Comparison of ENCODE assay signal across 9 cellular contexts in the genomic region with DNA sequence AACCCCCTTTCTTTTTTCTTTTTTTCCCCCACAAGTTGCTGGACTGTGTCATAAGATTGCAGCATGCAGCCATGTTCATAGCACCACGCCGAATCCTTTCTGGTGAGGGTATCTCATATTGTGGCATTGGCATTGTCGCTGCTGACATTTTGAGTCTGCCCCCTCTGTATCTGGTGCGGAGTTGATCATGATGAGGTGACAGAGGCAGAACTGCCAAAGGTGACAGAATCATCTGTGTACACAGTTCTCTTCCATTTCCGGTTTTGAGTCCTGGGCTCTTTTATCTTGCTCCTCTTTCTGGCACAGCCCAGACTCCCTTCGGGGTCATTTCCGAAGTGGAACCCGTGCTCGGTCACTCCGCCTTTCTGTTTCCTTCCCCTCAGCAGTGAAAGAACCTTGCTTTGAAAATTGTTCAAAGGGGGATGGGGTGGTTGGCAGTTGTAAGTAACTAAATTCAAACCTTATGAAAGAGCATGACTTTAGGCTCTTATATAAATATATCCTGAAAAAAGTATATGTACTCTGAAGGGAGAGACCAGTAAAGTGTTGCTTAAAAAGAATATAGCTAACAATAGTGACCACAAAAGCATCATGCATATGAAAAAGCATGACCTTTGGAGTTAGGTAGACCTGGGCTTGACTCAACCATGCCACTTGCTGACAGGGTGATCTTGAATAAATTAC. TPM values are rescaled to one million over a fixed set of nuclear protein-coding genes. Genes with fewer than 3 reads are reported as not detected.
DNase-seq lines count a peak whose midpoint lies in the region; ATAC-seq and TF ChIP-seq lines count a peak whose summit lies in the region.
"Had no signal": no experiment of that assay in that cellular context is flagged by ENCODE, and none has a peak within 500 bp of the region (broad histone marks: within the 10 kb centered on the region; RNA-seq: fewer than 3 reads in every experiment).

No MANE protein-coding gene starts in this region.

- no peak overlapping the region for H3K9ac ChIP-seq in mesendoderm (ENCODE audit: low read length)
- no peak overlapping the region for H3K9ac ChIP-seq in mammary epithelial cell (ENCODE audit: insufficient read depth, low read length)

- H4K8ac ChIP-seq in mesendoderm (ENCODE audit: low read depth, low read length) = peak overlapping the region; percentile 76

- ATAC-seq in GM19043 (IDR thresholded peaks at IDR 0.05; ENCODE audit: low read depth, unreplicated experiment) = peak; percentile 93
- ATAC-seq in HG03066 (IDR thresholded peaks at IDR 0.05; ENCODE audit: low read depth, unreplicated experiment) = peak; percentile 91
- ATAC-seq in SK-N-SH treated with all-trans-retinoic acid at 6 μM for 48 hours = no peak

- H2BK5ac ChIP-seq in mesendoderm (ENCODE audit: low read length) = no peak overlapping the region

- peak overlapping the region; percentile 10 for H3K56ac ChIP-seq in mesendoderm (ENCODE audit: low read length)

- H2AFZ ChIP-seq in mammary epithelial cell (ENCODE audit: low read depth, low read length) = no peak overlapping the region

- no peak for TF ChIP-seq CTCF in mammary epithelial cell (conservative IDR thresholded peaks at IDR 0.05 in 1 of 2, IDR thresholded peaks at IDR 0.05 in 1 of 2; ENCODE audit: extremely low read depth in 1 of 2, insufficient read depth in 1 of 2, low read depth in 1 of 2, low read length in 2 of 2)

- DNase-seq in activated T-cell treated with anti-CD3 and anti-CD28 coated beads for 48 hours (ENCODE audit: low read depth) (peak; percentile 10), mesendoderm (no peak), AG08395 (ENCODE audit: low spot score) (no peak), NCI-H1694 treated with DMSO at 0.1 percent for 48 hours (lab: John Stamatoyannopoulos, UW) (no peak), mammary epithelial cell (no peak)

- H3K4ac ChIP-seq in mesendoderm (ENCODE audit: low read depth, low read length) = no peak overlapping the region

- H3K4me1 ChIP-seq in mesendoderm (ENCODE audit: control insufficient read depth, low read depth, low read length) = peaks cover 9% of the 10 kb centered on the region
- no peaks in the 10 kb centered on the region for H3K4me1 ChIP-seq in mammary epithelial cell (ENCODE audit: insufficient read depth, low read length)

- no peak overlapping the region for H3K23ac ChIP-seq in mesendoderm (ENCODE audit: low read length)

- no peaks in the 10 kb centered on the region for H3K79me1 ChIP-seq in mesendoderm (ENCODE audit: low read length)

- no peaks in the 10 kb centered on the region for H3K9me3 ChIP-seq in mammary epithelial cell (replicated peaks; ENCODE audit: insufficient read depth, low read length)

- H3K27ac ChIP-seq in mesendoderm (ENCODE audit: low read depth, low read length) = no peak overlapping the region
- no peak overlapping the region for H3K27ac ChIP-seq in mammary epithelial cell (ENCODE audit: insufficient read depth, low read depth, low read length)
- H3K27ac ChIP-seq: cardiac muscle cell had no signal

- in situ Hi-C loops in mammary epithelial cell (cut with MboI; ENCODE audit: low sequenced_read_pairs in 2 of 2) = no loop called here

- CTCF ChIA-PET in mammary epithelial cell (lab: Charles Lee; ENCODE audit: low non-redundant PET) = no interaction called here

- no CpG with 5 or more reads among the region's 10 CpGs for WGBS in mesendoderm (ENCODE audit: extremely low coverage, insufficient coverage, low lambda C conversion rate)
- 79% methylated on average over 9 of the region's 10 CpGs for WGBS in mammary epithelial cell (ENCODE audit: low coverage, missing lambda C conversion rate)

- H2BK120ac ChIP-seq in mesendoderm (ENCODE audit: low read depth, low read length) = no peak overlapping the region

- intact Hi-C loops in mammary epithelial cell (cut with micrococcal nuclease) = no loop called here

- no peak overlapping the region for H2AK5ac ChIP-seq in mesendoderm (ENCODE audit: low read length)

- no TSS peak for BruUV-seq in mammary epithelial cell (replicated peaks; lab: Mats Ljungman, UMichigan)

- dilution Hi-C loops in mammary epithelial cell (cut with HindIII; ENCODE audit: low sequenced_read_pairs) = no loop called here

- H3K18ac ChIP-seq in mesendoderm (ENCODE audit: low read length) = peak overlapping the region; percentile 83

- H3K4me3 ChIP-seq in mesendoderm (ENCODE audit: low read length) (no peak overlapping the region), mammary epithelial cell (replicated peaks in 1 of 3; ENCODE audit: insufficient read depth in 1 of 3, low read depth in 2 of 3, low read length in 3 of 3) (no peak overlapping the region)
- H3K4me3 ChIP-seq: cardiac muscle cell had no signal

- no peak overlapping the region for H2BK15ac ChIP-seq in mesendoderm (replicated peaks; ENCODE audit: low read depth)

- no peaks in the 10 kb centered on the region for H3K27me3 ChIP-seq in mesendoderm (ENCODE audit: insufficient read depth, low read length, poor library complexity)
- no peaks in the 10 kb centered on the region for H3K27me3 ChIP-seq in mammary epithelial cell (ENCODE audit: insufficient read depth, low read length)
- H3K27me3 ChIP-seq: cardiac muscle cell had no signal

- H4K5ac ChIP-seq in mesendoderm (ENCODE audit: low read length) = no peak overlapping the region

- H3K36me3 ChIP-seq in mesendoderm (ENCODE audit: control insufficient read depth, insufficient read depth, low read length) = no peaks in the 10 kb centered on the region
- H3K36me3 ChIP-seq in mammary epithelial cell (ENCODE audit: insufficient read depth, low read length) = no peaks in the 10 kb centered on the region
- H3K36me3 ChIP-seq: cardiac muscle cell had no signal

- no peaks in the 10 kb centered on the region for H4K20me1 ChIP-seq in mammary epithelial cell (ENCODE audit: insufficient read depth, low read length)

- H3K4me2 ChIP-seq in mesendoderm (ENCODE audit: low read length) = no peak overlapping the region
- no peak overlapping the region for H3K4me2 ChIP-seq in mammary epithelial cell (ENCODE audit: insufficient read depth, low read depth, low read length)

- H3K79me2 ChIP-seq in mesendoderm (ENCODE audit: control insufficient read depth, insufficient read depth, low read length) (no peaks in the 10 kb centered on the region), mammary epithelial cell (ENCODE audit: insufficient read depth, low read length) (no peaks in the 10 kb centered on the region)

TF ChIP-seq in SK-N-SH treated with all-trans-retinoic acid at 6 μM for 48 hours, 23 proteins besides CTCF, POLR2A, EP300 and RAD21 (continues in another document):
- TF ChIP-seq ZC3H10 (CRISPR knock-in tag; IDR thresholded peaks at IDR 0.05) (no peak), SNAI2 (CRISPR knock-in tag; IDR thresholded peaks at IDR 0.05) (no peak), ZNF565 (CRISPR knock-in tag; conservative IDR thresholded peaks at IDR 0.05; ENCODE audit: low read depth) (no peak), POU6F1 (CRISPR knock-in tag; IDR thresholded peaks at IDR 0.05; ENCODE audit: borderline replicate concordance, low read depth) (no peak), ZNF8 (CRISPR knock-in tag; IDR thresholded peaks at IDR 0.05) (no peak), ZFP30 (CRISPR knock-in tag; IDR thresholded peaks at IDR 0.05) (no peak), PPARA (CRISPR knock-in tag; IDR thresholded peaks at IDR 0.05; ENCODE audit: borderline replicate concordance) (no peak), ESRRG (CRISPR knock-in tag; IDR thresholded peaks at IDR 0.05) (no peak), ARNTL (CRISPR knock-in tag; IDR thresholded peaks at IDR 0.05; ENCODE audit: borderline replicate concordance, low read depth) (no peak), ZNF70 (CRISPR knock-in tag; IDR thresholded peaks at IDR 0.05) (no peak), TOX (CRISPR knock-in tag; IDR thresholded peaks at IDR 0.05; ENCODE audit: borderline replicate concordance) (no peak), CSDC2 (CRISPR knock-in tag; IDR thresholded peaks at IDR 0.05) (no peak)
- TF ChIP-seq, protein P1, sequence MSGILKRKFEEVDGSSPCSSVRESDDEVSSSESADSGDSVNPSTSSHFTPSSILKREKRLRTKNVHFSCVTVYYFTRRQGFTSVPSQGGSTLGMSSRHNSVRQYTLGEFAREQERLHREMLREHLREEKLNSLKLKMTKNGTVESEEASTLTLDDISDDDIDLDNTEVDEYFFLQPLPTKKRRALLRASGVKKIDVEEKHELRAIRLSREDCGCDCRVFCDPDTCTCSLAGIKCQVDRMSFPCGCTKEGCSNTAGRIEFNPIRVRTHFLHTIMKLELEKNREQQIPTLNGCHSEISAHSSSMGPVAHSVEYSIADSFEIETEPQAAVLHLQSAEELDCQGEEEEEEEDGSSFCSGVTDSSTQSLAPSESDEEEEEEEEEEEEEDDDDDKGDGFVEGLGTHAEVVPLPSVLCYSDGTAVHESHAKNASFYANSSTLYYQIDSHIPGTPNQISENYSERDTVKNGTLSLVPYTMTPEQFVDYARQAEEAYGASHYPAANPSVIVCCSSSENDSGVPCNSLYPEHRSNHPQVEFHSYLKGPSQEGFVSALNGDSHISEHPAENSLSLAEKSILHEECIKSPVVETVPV (CRISPR knock-in tag; IDR thresholded peaks at IDR 0.05) = no peak

RNA-seq across cellular contexts. Expression of gene BMP2K, which starts 55.0 kb away (rescaled TPM):
- 23.0 TPM for polyA plus RNA-seq in mesendoderm (2013, experiment 1 of 2)
- 20.7 TPM for polyA plus RNA-seq in mesendoderm (2013, experiment 2 of 2)
- total RNA-seq in mammary epithelial cell = 10 to 100 TPM; 38.0 to 65.3 TPM
- 22.2 TPM for polyA plus RNA-seq in mammary epithelial cell
- polyA minus RNA-seq in mammary epithelial cell = 26.8 TPM
